ENCODE assay signal across 1 cellular context in genomic region chrX:123830309-123830708, GRCh38.
TF ChIP-seq lines count a peak whose summit lies in the region.

No MANE protein-coding gene starts in this region.

TF ChIP-seq in HepG2, 621 proteins besides CTCF, POLR2A, EP300 and RAD21 (continued from another document and continues in another):
- no peak for TF ChIP-seq KIAA2018 (CRISPR knock-in tag; IDR thresholded peaks at IDR 0.05; ENCODE audit: borderline replicate concordance)
- no peak for TF ChIP-seq RFX5 (IDR thresholded peaks at IDR 0.05; ENCODE audit: low read depth, low read length)
- no peak for TF ChIP-seq HBP1 (CRISPR knock-in tag; IDR thresholded peaks at IDR 0.05; ENCODE audit: low read depth)
- no peak for TF ChIP-seq ZNF354B (CRISPR knock-in tag; IDR thresholded peaks at IDR 0.05)
- no peak for TF ChIP-seq ZSCAN22 (CRISPR knock-in tag; IDR thresholded peaks at IDR 0.05)
- TF ChIP-seq MXD3 (CRISPR knock-in tag; IDR thresholded peaks at IDR 0.05), result no peak
- no peak for TF ChIP-seq BRD4 (CRISPR knock-in tag; IDR thresholded peaks at IDR 0.05)
- no peak for TF ChIP-seq NFATC3 (CRISPR knock-in tag; IDR thresholded peaks at IDR 0.05)
- TF ChIP-seq ZFP1 (CRISPR knock-in tag; IDR thresholded peaks at IDR 0.05), result no peak
- no peak for TF ChIP-seq RBFOX2 (IDR thresholded peaks at IDR 0.05; ENCODE audit: low read depth, low read length)
- TF ChIP-seq ZNF414 (CRISPR knock-in tag; IDR thresholded peaks at IDR 0.05), result no peak
- TF ChIP-seq FOXM1 (CRISPR knock-in tag; IDR thresholded peaks at IDR 0.05), result no peak
- TF ChIP-seq SALL1 (CRISPR knock-in tag; IDR thresholded peaks at IDR 0.05), result peak; percentile 61
- TF ChIP-seq MTF2 (CRISPR knock-in tag; IDR thresholded peaks at IDR 0.05; ENCODE audit: borderline replicate concordance), result no peak
- no peak for TF ChIP-seq ZBTB38 (CRISPR knock-in tag; IDR thresholded peaks at IDR 0.05)
- peak; percentile 72 for TF ChIP-seq HNF4A (CRISPR knock-in tag; IDR thresholded peaks at IDR 0.05)
- no peak for TF ChIP-seq PRDM4 (CRISPR knock-in tag; IDR thresholded peaks at IDR 0.05; ENCODE audit: borderline replicate concordance)
- TF ChIP-seq ZNF264 (CRISPR knock-in tag; IDR thresholded peaks at IDR 0.05), result no peak
- TF ChIP-seq TEAD3 (CRISPR knock-in tag; optimal IDR thresholded peaks at IDR 0.05; ENCODE audit: borderline replicate concordance), result peak; percentile 30
- no peak for TF ChIP-seq HNF1A (IDR thresholded peaks at IDR 0.05; ENCODE audit: low read depth)
- no peak for TF ChIP-seq HNF1A (CRISPR knock-in tag; IDR thresholded peaks at IDR 0.05; ENCODE audit: borderline replicate concordance)
- no peak for TF ChIP-seq SNAPC2 (CRISPR knock-in tag; IDR thresholded peaks at IDR 0.05)
- TF ChIP-seq ARID5B (CRISPR knock-in tag; IDR thresholded peaks at IDR 0.05), result peak; percentile 54; the same call in 1 of the 2 replicates
- TF ChIP-seq MAX (IDR thresholded peaks at IDR 0.05), result peak; percentile 44
- TF ChIP-seq ZNF121 (CRISPR knock-in tag; IDR thresholded peaks at IDR 0.05), result no peak
- no peak for TF ChIP-seq ZFP36L2 (CRISPR knock-in tag; IDR thresholded peaks at IDR 0.05)
- 0 out of 2 replicates have a peak, but pooled peaks have one; percentile 17 for TF ChIP-seq ZNF331 (CRISPR knock-in tag; IDR thresholded peaks at IDR 0.05)
- TF ChIP-seq KDM6A (CRISPR knock-in tag; IDR thresholded peaks at IDR 0.05; ENCODE audit: low read depth), result peak; percentile 59; the same call in 1 of the 2 replicates
- TF ChIP-seq RARA (CRISPR knock-in tag; IDR thresholded peaks at IDR 0.05), result peak; percentile 74
- TF ChIP-seq KAT7 (CRISPR knock-in tag; IDR thresholded peaks at IDR 0.05; ENCODE audit: borderline replicate concordance), result no peak
- TF ChIP-seq ZNF362 (CRISPR knock-in tag; IDR thresholded peaks at IDR 0.05; ENCODE audit: borderline replicate concordance), result peak; percentile 94
- no peak for TF ChIP-seq AGO1 (IDR thresholded peaks at IDR 0.05; ENCODE audit: low read depth, low read length, poor library complexity, severe bottlenecking)
- no peak for TF ChIP-seq ZNF782 (CRISPR knock-in tag; IDR thresholded peaks at IDR 0.05; ENCODE audit: borderline replicate concordance)
